ENCODE assay signal across 8 cellular contexts in genomic region chr16:56729351-56729735, GRCh38. TPM values are rescaled to one million over a fixed set of nuclear protein-coding genes. Genes with fewer than 3 reads are reported as not detected.
A peak's percentile ranks its signal among the peaks of the same experiment; 100 is the strongest.
DNase-seq lines count a peak whose midpoint lies in the region; ATAC-seq and TF ChIP-seq lines count a peak whose summit lies in the region.

No MANE protein-coding gene starts in this region.

- peak overlapping the region; percentile 78 for H3K27ac Mint-ChIP-seq in activated naive CD4-positive, alpha-beta T cell treated with anti-CD3 and anti-CD28 coated beads for 36 hours
- H3K27ac Mint-ChIP-seq in brain = peak overlapping the region; percentile 92 to 97 (median 95)

- H3K27me3 ChIP-seq in lower lobe of right lung (ENCODE audit: low read depth) (no peaks in the 10 kb centered on the region), uterus (no peaks in the 10 kb centered on the region)

- no peaks in the 10 kb centered on the region for H3K36me3 Mint-ChIP-seq in activated naive CD4-positive, alpha-beta T cell treated with anti-CD3 and anti-CD28 coated beads for 36 hours (ENCODE audit: low read depth)
- peaks cover 3% of the 10 kb centered on the region for H3K36me3 Mint-ChIP-seq in brain

- H3K36me3 ChIP-seq in lower lobe of right lung (no peaks in the 10 kb centered on the region), uterus (no peaks in the 10 kb centered on the region)

- no peak for TF ChIP-seq CTCF in brain (conservative IDR thresholded peaks at IDR 0.05)
- no peak for TF ChIP-seq CTCF in lower lobe of right lung (IDR thresholded peaks at IDR 0.05)
- TF ChIP-seq CTCF in uterus (IDR thresholded peaks at IDR 0.05) = no peak

- H3K9me3 Mint-ChIP-seq in activated naive CD4-positive, alpha-beta T cell treated with anti-CD3 and anti-CD28 coated beads for 36 hours = no peaks in the 10 kb centered on the region
- H3K9me3 Mint-ChIP-seq in brain = peaks cover 0 to 2% (median 0%) of the 10 kb centered on the region in 5 experiments

- H3K4me1 ChIP-seq in lower lobe of right lung (peaks cover 17% of the 10 kb centered on the region), uterus (peaks cover 0 to 7% of the 10 kb centered on the region in 2 donors)

- intact Hi-C loops in activated naive CD4-positive, alpha-beta T cell treated with anti-CD3 and anti-CD28 coated beads for 36 hours (cut with micrococcal nuclease) = loop anchor here (1.0 kb wide), 1 partner anchor 121 kb away; the partner anchor contains the start of gene MT2A
- intact Hi-C loops in lower lobe of right lung (cut with DNase I) = no loop called here
- intact Hi-C loops in uterus (cut with DNase I; ENCODE audit: low total_unique reads) = no loop called here

- no peak for DNase-seq in activated naive CD4-positive, alpha-beta T cell treated with anti-CD3 and anti-CD28 coated beads for 36 hours
- DNase-seq in activated naive CD4-positive, alpha-beta T cell (lab: John Stamatoyannopoulos, UW) = no peak
- DNase-seq in lower lobe of right lung (no peak), uterus (no peak), HCEC 1CT (no peak)
- DNase-seq in stimulated activated CD8-positive, alpha-beta memory T cell treated with anti-CD3 and anti-CD28 coated beads, Interleukin-4, amount 100 ng/mL, for 48 hours = no peak

- H3K27ac ChIP-seq in lower lobe of right lung = peak overlapping the region; percentile 84
- peak overlapping the region; percentile 79 to 89 for H3K27ac ChIP-seq in uterus

- H3K4me1 Mint-ChIP-seq in activated naive CD4-positive, alpha-beta T cell treated with anti-CD3 and anti-CD28 coated beads for 36 hours (ENCODE audit: low read depth) = peaks cover 14% of the 10 kb centered on the region
- H3K4me1 Mint-ChIP-seq in brain = peaks cover 29% of the 10 kb centered on the region

- CTCF ChIA-PET in activated naive CD4-positive, alpha-beta T cell treated with anti-CD3 and anti-CD28 coated beads for 36 hours (lab: Charles Lee) = no interaction called here

- H3K4me3 ChIP-seq in lower lobe of right lung = peak overlapping the region; percentile 92
- peak overlapping the region; percentile 86 to 92 for H3K4me3 ChIP-seq in uterus

- no peak for TF ChIP-seq POLR2A in uterus (IDR thresholded peaks at IDR 0.05)

- peak; percentile 6 to 33 for ATAC-seq in lower lobe of right lung
- no peak for ATAC-seq in HG03378 (IDR thresholded peaks at IDR 0.05; ENCODE audit: unreplicated experiment)

- H3K9me3 ChIP-seq in lower lobe of right lung (no peaks in the 10 kb centered on the region), uterus (no peaks in the 10 kb centered on the region)

- H3K4me3 Mint-ChIP-seq in activated naive CD4-positive, alpha-beta T cell treated with anti-CD3 and anti-CD28 coated beads for 36 hours = no peak overlapping the region
- H3K4me3 Mint-ChIP-seq in brain = no peak overlapping the region

- H3K27me3 Mint-ChIP-seq in activated naive CD4-positive, alpha-beta T cell treated with anti-CD3 and anti-CD28 coated beads for 36 hours (ENCODE audit: low read depth) = no peaks in the 10 kb centered on the region
- H3K27me3 Mint-ChIP-seq in brain = peaks cover 7% of the 10 kb centered on the region

RNA-seq across cellular contexts. Expression of gene NUP93, which starts 0.6 kb away (rescaled TPM):
- 100 to 1,000 TPM; 161 to 172 TPM for total RNA-seq in activated naive CD4-positive, alpha-beta T cell treated with anti-CD3 and anti-CD28 coated beads for 36 hours
- polyA plus RNA-seq in brain (ENCODE audit: insufficient read depth, low read depth, low replicate concordance) = 79.2 TPM
- total RNA-seq in lower lobe of right lung (49.4 TPM), uterus (10 to 100 TPM; 17.6 to 71.0 (median 34.5) TPM)

RNA-seq across cellular contexts. Expression of gene MT1X, which starts 47.1 kb away (rescaled TPM):
- total RNA-seq in activated naive CD4-positive, alpha-beta T cell treated with anti-CD3 and anti-CD28 coated beads for 36 hours = 10 to 100 TPM; 49.9 to 57.9 TPM
- polyA plus RNA-seq in brain (ENCODE audit: insufficient read depth, low read depth, low replicate concordance) = 108 TPM
- total RNA-seq in lower lobe of right lung (95.7 TPM), uterus (100 to 1,000 TPM in 1 of 4 donors, 10 to 100 TPM in 2, 1 to 10 TPM in 1; 7.4 to 201 (median 66.3) TPM)

RNA-seq across cellular contexts. Expression of gene MT1H, which starts 59.7 kb away (rescaled TPM):
- total RNA-seq in activated naive CD4-positive, alpha-beta T cell treated with anti-CD3 and anti-CD28 coated beads for 36 hours = 1 to 10 TPM; 5.4 to 7.4 TPM
- 6.6 TPM for polyA plus RNA-seq in brain (ENCODE audit: insufficient read depth, low read depth, low replicate concordance)
- total RNA-seq in lower lobe of right lung = 4.3 TPM
- total RNA-seq in uterus = not detected
